In the genomic region with DNA sequence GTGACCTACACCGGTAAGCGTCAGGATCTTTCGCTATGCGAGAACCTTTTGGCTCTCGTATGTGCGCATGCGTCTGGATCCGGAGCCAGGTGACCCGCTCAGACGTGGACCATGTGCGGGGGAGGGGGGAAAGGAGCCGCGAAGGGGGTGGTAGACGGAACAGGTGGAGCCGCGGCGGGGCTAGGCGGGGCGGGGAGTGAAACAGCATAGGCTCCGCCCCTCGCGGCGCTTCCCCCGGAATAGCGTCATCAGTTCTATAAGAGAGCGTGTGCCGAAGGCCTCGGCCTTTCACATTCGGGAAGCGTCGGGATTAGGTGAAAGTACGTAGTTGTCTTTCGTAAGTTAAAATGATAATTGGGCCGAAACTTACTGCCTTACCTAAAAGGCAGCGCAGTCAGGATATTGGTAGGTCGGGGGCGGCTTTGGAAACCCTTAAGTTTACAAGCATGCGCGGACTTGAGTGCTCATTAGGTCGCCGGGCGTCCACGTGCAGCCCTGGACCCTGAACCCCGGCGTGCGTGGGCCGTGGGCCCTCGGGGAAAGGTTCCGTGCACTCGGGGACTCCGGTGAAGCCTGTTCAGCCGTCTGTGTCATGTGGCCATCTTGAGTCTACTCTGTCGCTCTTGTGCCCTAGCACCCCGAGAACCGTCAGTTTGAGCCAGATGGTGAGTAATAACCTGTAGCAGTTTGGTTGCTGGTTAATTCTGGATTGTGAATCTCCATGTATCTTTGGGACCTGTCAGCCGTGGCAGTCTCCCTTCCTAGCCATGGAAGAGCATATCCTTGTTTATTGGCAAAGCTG, we compare ENCODE assay signal across 8 cellular contexts.
DNase-seq lines count a peak whose midpoint lies in the region; ATAC-seq and TF ChIP-seq lines count a peak whose summit lies in the region.

No MANE protein-coding gene starts in this region.

- H3K14ac ChIP-seq in H9 (ENCODE audit: insufficient read depth, low read length), result peak overlapping the region; percentile 90; the same call in 1 of the 2 replicates

- TF ChIP-seq CTCF in H9 (conservative IDR thresholded peaks at IDR 0.05), result no peak
- TF ChIP-seq CTCF in nephron progenitor cell (IDR thresholded peaks at IDR 0.05), result no peak

- H4K5ac ChIP-seq in H9 (ENCODE audit: insufficient read length, low read depth, low read length), result peak overlapping the region; percentile 43

- no peak overlapping the region for H2BK5ac ChIP-seq in H9 (ENCODE audit: insufficient read length, low read length)

- no peak overlapping the region for H2BK15ac ChIP-seq in H9 (ENCODE audit: low read depth, low read length)

- H3K27me3 Mint-ChIP-seq in H9 (ENCODE audit: low read depth) (no peaks in the 10 kb centered on the region; the same call in 1 of the 2 replicates), nephron progenitor cell (ENCODE audit: low read depth, poor library complexity) (no peaks in the 10 kb centered on the region)
- H3K27me3 Mint-ChIP-seq in stimulated activated naive CD8-positive, alpha-beta T cell treated with anti-CD3 and anti-CD28 coated beads, Interleukin-15, amount 100 ng/mL, for 72 hours, result no peaks in the 10 kb centered on the region

- peaks cover 5% of the 10 kb centered on the region; the same call in 1 of the 2 replicates for H3K79me2 ChIP-seq in H9 (ENCODE audit: insufficient read depth, low read length)

- peak overlapping the region; percentile 85 to 95 for H3K4me3 Mint-ChIP-seq in H9
- H3K4me3 Mint-ChIP-seq in nephron progenitor cell, result peak overlapping the region; percentile 95
- peak overlapping the region; percentile 90 to 91 for H3K4me3 Mint-ChIP-seq in stimulated activated naive CD8-positive, alpha-beta T cell treated with anti-CD3 and anti-CD28 coated beads, Interleukin-15, amount 100 ng/mL, for 72 hours

- DNase-seq in H9 (peak; percentile 97), M059J (ENCODE audit: low read depth) (peak; percentile 90), fibroblast of the conjunctiva (ENCODE audit: low read depth) (peak; percentile 89), nephron progenitor cell (peak; percentile 90)
- peak; percentile 99 for DNase-seq in activated effector memory CD4-positive, alpha-beta T cell treated with anti-CD3 and anti-CD28 coated beads, Interleukin-2, amount 50 U/mL, for 16 hours
- DNase-seq in stimulated activated naive CD8-positive, alpha-beta T cell treated with anti-CD3 and anti-CD28 coated beads, Interleukin-15, amount 100 ng/mL, for 72 hours, result peak; percentile 95 to 98

- no peak overlapping the region for H3K23ac ChIP-seq in H9 (ENCODE audit: insufficient read length, low read depth, low read length)

- H3K36me3 Mint-ChIP-seq in H9 (ENCODE audit: insufficient read depth in 1 of 3, low read depth in 3 of 3) (peaks cover 11 to 32% (median 21%) of the 10 kb centered on the region in 3 experiments), nephron progenitor cell (ENCODE audit: low read depth) (peaks cover 5% of the 10 kb centered on the region)

- H3K9me3 Mint-ChIP-seq in H9 (peaks cover 0 to 2% of the 10 kb centered on the region in 2 experiments; a peak in 1 of 5 replicates), nephron progenitor cell (peaks cover 3% of the 10 kb centered on the region)
- no peaks in the 10 kb centered on the region for H3K9me3 Mint-ChIP-seq in stimulated activated naive CD8-positive, alpha-beta T cell treated with anti-CD3 and anti-CD28 coated beads, Interleukin-15, amount 100 ng/mL, for 72 hours

- no peak overlapping the region for H2BK12ac ChIP-seq in H9 (ENCODE audit: insufficient read length, low read depth, low read length)

- H2AK5ac ChIP-seq in H9 (ENCODE audit: insufficient read length, low read length), result no peak overlapping the region

- no peak overlapping the region for H4K91ac ChIP-seq in H9 (ENCODE audit: insufficient read length, low read depth, low read length)

- TF ChIP-seq POLR2A in Raji (IDR thresholded peaks at IDR 0.05; ENCODE audit: insufficient read depth, low read depth, low read length), result peak; percentile 99

- H3K27ac ChIP-seq in H9 (ENCODE audit: insufficient read length, low read depth, low read length), result peak overlapping the region; percentile 66

- no peaks in the 10 kb centered on the region for H3K79me1 ChIP-seq in H9 (ENCODE audit: insufficient read depth, low read depth, low read length, poor library complexity, severe bottlenecking)

- peaks cover 5% of the 10 kb centered on the region; the same call in 1 of the 2 replicates for H3K36me3 ChIP-seq in ES-I3 (ENCODE audit: insufficient read depth, low read length)

- H2BK20ac ChIP-seq in H9 (ENCODE audit: low read depth, low read length, poor library complexity, severe bottlenecking), result no peak overlapping the region

- WGBS in H9 (ENCODE audit: extremely low coverage, insufficient read length, low lambda C conversion rate), result no CpG with 5 or more reads among the region's 56 CpGs

- H3K9ac ChIP-seq in ES-I3 (ENCODE audit: low read depth, low read length) (peak overlapping the region; percentile 93), H9 (ENCODE audit: extremely low read depth, insufficient read length, low read length) (peak overlapping the region; percentile 97)

- no peak overlapping the region for H3K4ac ChIP-seq in H9 (ENCODE audit: low read depth, low read length)

- no peak overlapping the region for H2BK120ac ChIP-seq in H9 (ENCODE audit: low read depth, low read length, poor library complexity, severe bottlenecking)

- H3K18ac ChIP-seq in H9 (ENCODE audit: insufficient read length, low read depth, low read length), result peak overlapping the region; percentile 81

- ATAC-seq in stimulated activated naive CD8-positive, alpha-beta T cell treated with anti-CD3 and anti-CD28 coated beads, Interleukin-15, amount 100 ng/mL, for 72 hours, result peak; percentile 96

- H3T11ph ChIP-seq in H9 (ENCODE audit: low read length), result no peak overlapping the region

- H3K4me1 Mint-ChIP-seq in H9 (peaks cover 16 to 27% of the 10 kb centered on the region in 2 experiments), nephron progenitor cell (peaks cover 47% of the 10 kb centered on the region)
- H3K4me1 Mint-ChIP-seq in stimulated activated naive CD8-positive, alpha-beta T cell treated with anti-CD3 and anti-CD28 coated beads, Interleukin-15, amount 100 ng/mL, for 72 hours, result peaks cover 29% of the 10 kb centered on the region

- no peak overlapping the region for H2AFZ ChIP-seq in H9 (ENCODE audit: low read length)

- H3K23me2 ChIP-seq in H9 (ENCODE audit: insufficient read length, low read depth, low read length, poor library complexity, severe bottlenecking), result peaks cover 7% of the 10 kb centered on the region

- H3K27ac Mint-ChIP-seq in H9, result peak overlapping the region; percentile 98 to 99 (median 98)
- peak overlapping the region; percentile 98 for H3K27ac Mint-ChIP-seq in nephron progenitor cell
- H3K27ac Mint-ChIP-seq in stimulated activated naive CD8-positive, alpha-beta T cell treated with anti-CD3 and anti-CD28 coated beads, Interleukin-15, amount 100 ng/mL, for 72 hours, result peak overlapping the region; percentile 99

- peak overlapping the region; percentile 97 for H3K4me2 ChIP-seq in H9 (ENCODE audit: insufficient read depth, insufficient read length, low read length)

- no peaks in the 10 kb centered on the region for H3K27me3 ChIP-seq in H9 (ENCODE audit: insufficient read depth, low read length)

- no peaks in the 10 kb centered on the region for H4K20me1 ChIP-seq in H9 (ENCODE audit: control insufficient read depth, insufficient read depth, insufficient read length)

- peak overlapping the region; percentile 79 for H3K56ac ChIP-seq in H9 (ENCODE audit: insufficient read length, low read depth, low read length)

- no peak overlapping the region for H4K8ac ChIP-seq in H9 (replicated peaks; ENCODE audit: insufficient read length, low read depth, low read length)

- H3K9me3 ChIP-seq in ES-I3 (ENCODE audit: control insufficient read depth, insufficient read depth, low read length) (no peaks in the 10 kb centered on the region), H9 (ENCODE audit: control insufficient read depth, low read depth, low read length) (no peaks in the 10 kb centered on the region)

- H3K4me1 ChIP-seq in ES-I3 (ENCODE audit: insufficient read depth, low read length), result 0 out of 2 replicates have a peak, but pooled peaks cover 9% of the 10 kb centered on the region
- H3K4me1 ChIP-seq in H9 (ENCODE audit: insufficient read depth, low read length), result no peaks in the 10 kb centered on the region

Comparison
In these comparisons a context has a peak if more than half of its experiments do, and no peak if none do; other contexts are left out.
1. Peak in every context shown above with its lines: DNase-seq, ATAC-seq and H3K27ac ChIP-seq.